18 cellular contexts compared by ENCODE assay signal in the genomic region with DNA sequence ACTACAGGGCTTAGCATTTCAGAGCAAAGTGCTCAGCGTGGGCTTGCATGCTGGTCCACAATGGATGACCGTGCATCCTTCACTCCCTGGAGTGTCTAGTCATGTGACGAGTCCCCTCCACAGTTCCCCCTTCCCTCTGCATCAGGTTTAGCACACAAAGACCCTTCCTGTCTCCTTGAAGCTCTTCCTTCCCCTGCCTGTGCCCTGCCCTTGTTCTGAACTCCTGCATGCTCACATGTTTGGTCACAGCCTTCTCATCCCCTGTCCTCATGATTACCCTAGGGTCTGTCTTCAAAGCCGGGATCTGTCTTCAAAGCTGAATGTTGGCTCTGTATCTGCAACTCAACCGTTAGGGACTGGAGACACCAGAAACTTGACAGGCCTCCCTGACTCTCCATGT.
DNase-seq lines count a peak whose midpoint lies in the region; ATAC-seq, FAIRE-seq and TF ChIP-seq lines count a peak whose summit lies in the region.
"Had no signal": no experiment of that assay in that cellular context is flagged by ENCODE, and none has a peak within 500 bp of the region (broad histone marks: within the 10 kb centered on the region; RNA-seq: fewer than 3 reads in every experiment).

No MANE protein-coding gene starts in this region.

- H4K20me1 ChIP-seq in PC-3 (ENCODE audit: low read length), result no peaks in the 10 kb centered on the region

- H3K14ac ChIP-seq in neuronal stem cell (ENCODE audit: low read length), result peak overlapping the region; percentile 95

- H3K9me3 ChIP-seq in PC-3 (ENCODE audit: low read length) (no peaks in the 10 kb centered on the region), neuronal stem cell (replicated peaks in 1 of 2; ENCODE audit: control insufficient read depth in 2 of 2, insufficient read depth in 1 of 2, low read depth in 1 of 2, low read length in 2 of 2) (no peaks in the 10 kb centered on the region), right lobe of liver (no peaks in the 10 kb centered on the region)
- H3K9me3 ChIP-seq: BE2C, Caco-2, HAP-1 had no signal

- CTCF ChIA-PET in PC-3 (lab: Charles Lee), result no interaction called here

- H3K4me2 ChIP-seq in PC-3 (ENCODE audit: low read length) (no peak overlapping the region), neuronal stem cell (ENCODE audit: insufficient read depth, low read length, poor library complexity, severe bottlenecking) (no peak overlapping the region)

- H3K36me3 ChIP-seq in PC-3 (ENCODE audit: low read depth, low read length), result no peaks in the 10 kb centered on the region
- peaks cover 0 to 10% of the 10 kb centered on the region in 2 donors for H3K36me3 ChIP-seq in neuronal stem cell (replicated peaks in 1 of 2; ENCODE audit: control insufficient read depth in 2 of 2, insufficient read depth in 2 of 2, low read length in 2 of 2)
- H3K36me3 ChIP-seq in right lobe of liver, result peaks cover 0 to 2% (median 0%) of the 10 kb centered on the region in 4 donors
- H3K36me3 ChIP-seq: BE2C, HAP-1 had no signal

- no peak overlapping the region for H2BK120ac ChIP-seq in neuronal stem cell (ENCODE audit: low read depth, low read length)

- H3K4me1 ChIP-seq in PC-3 (ENCODE audit: insufficient read depth, low read length), result peaks cover 12% of the 10 kb centered on the region
- H3K4me1 ChIP-seq in neuronal stem cell (ENCODE audit: control insufficient read depth in 2 of 2, insufficient read depth in 1 of 2, low read depth in 1 of 2, low read length in 2 of 2), result peaks cover 0 to 9% of the 10 kb centered on the region in 2 donors
- no peaks in the 10 kb centered on the region for H3K4me1 ChIP-seq in right lobe of liver
- H3K4me1 ChIP-seq: BE2C, HAP-1 had no signal

- H2AK5ac ChIP-seq in neuronal stem cell (ENCODE audit: low read depth, low read length), result peak overlapping the region; percentile 94

- peak overlapping the region; percentile 94 for H3K18ac ChIP-seq in neuronal stem cell (ENCODE audit: low read length)

- no peaks in the 10 kb centered on the region for H3K79me1 ChIP-seq in neuronal stem cell (ENCODE audit: low read depth, low read length)

- H2BK5ac ChIP-seq in neuronal stem cell (ENCODE audit: low read length), result peak overlapping the region; percentile 70

- BruUV-seq in PC-3 (replicated peaks; lab: Mats Ljungman, UMichigan), result no TSS peak

- peak overlapping the region; percentile 69 for H2BK15ac ChIP-seq in neuronal stem cell (ENCODE audit: low read length)

- no peak for DNase-seq in HTR-8/SVneo (ENCODE audit: insufficient read length, low spot score)
- no peak for DNase-seq in PC-3
- DNase-seq in foreskin melanocyte, result peak; percentile 96
- DNase-seq in neuronal stem cell (ENCODE audit: low spot score), result no peak
- no peak for DNase-seq in right lobe of liver
- DNase-seq in erythroblast (lab: John Stamatoyannopoulos, UW), result no peak
- no peak for DNase-seq in CD1c-positive myeloid dendritic cell (ENCODE audit: extremely low spot score)
- DNase-seq: ACHN; BE2C; CD4-positive, alpha-beta T cell; GDM1 had no signal

- POLR2A ChIA-PET in PC-3 (lab: Charles Lee; ENCODE audit: unreplicated experiment), result no interaction called here

- H3F3A ChIP-seq in PC-3 (ENCODE audit: low read length, unreplicated experiment), result no peaks in the 10 kb centered on the region

- H3K27ac ChIP-seq in PC-3 (ENCODE audit: low read length) (no peak overlapping the region), neuronal stem cell (replicated peaks; ENCODE audit: low read length) (no peak overlapping the region), right lobe of liver (no peak overlapping the region)
- H3K27ac ChIP-seq: GM23248 had no signal

- H4K8ac ChIP-seq in neuronal stem cell (ENCODE audit: low read depth, low read length), result no peak overlapping the region

- ATAC-seq in PC-3 (0 out of 2 replicates have a peak, but pooled peaks have one; percentile 21), right lobe of liver (no peak)

- TF ChIP-seq CTCF in PC-3 (conservative IDR thresholded peaks at IDR 0.05; ENCODE audit: low read depth, low read length) (no peak), right lobe of liver (IDR thresholded peaks at IDR 0.05) (no peak)

- H3K9me2 ChIP-seq in PC-3 (replicated peaks; ENCODE audit: low read length), result no peaks in the 10 kb centered on the region

- no peak overlapping the region for H3K4me3 ChIP-seq in PC-3 (ENCODE audit: low read length)
- no peak overlapping the region for H3K4me3 ChIP-seq in neuronal stem cell (ENCODE audit: low read length in 2 of 2)
- no peak overlapping the region for H3K4me3 ChIP-seq in right lobe of liver
- H3K4me3 ChIP-seq: GM23248, HAP-1 had no signal

- TF ChIP-seq POLR2A in right lobe of liver (IDR thresholded peaks at IDR 0.05) (no peak), erythroblast (IDR thresholded peaks at IDR 0.05; ENCODE audit: low read length) (no peak)

- H3K9ac ChIP-seq in PC-3 (ENCODE audit: low read length) (no peak overlapping the region), neuronal stem cell (ENCODE audit: low read depth, low read length, poor library complexity) (no peak overlapping the region)
- H3K9ac ChIP-seq: GM23248 had no signal

- H3K27me3 ChIP-seq in PC-3 (ENCODE audit: low read length), result no peaks in the 10 kb centered on the region
- no peaks in the 10 kb centered on the region for H3K27me3 ChIP-seq in neuronal stem cell (ENCODE audit: control insufficient read depth in 3 of 3, insufficient read depth in 3 of 3, low read depth in 1 of 3, low read length in 3 of 3)
- no peaks in the 10 kb centered on the region for H3K27me3 ChIP-seq in right lobe of liver
- H3K27me3 ChIP-seq: BE2C had no signal

- no peak overlapping the region for H3K23ac ChIP-seq in neuronal stem cell (ENCODE audit: low read depth, low read length, poor library complexity)

- H2AFZ ChIP-seq in PC-3 (ENCODE audit: low read length) (no peak overlapping the region), neuronal stem cell (ENCODE audit: low read length) (peak overlapping the region; percentile 19)
- H2AFZ ChIP-seq: GM23248 had no signal

- peak overlapping the region; percentile 31 for H4K91ac ChIP-seq in neuronal stem cell (ENCODE audit: low read depth, low read length, poor library complexity)

- peak overlapping the region; percentile 87 for H2BK12ac ChIP-seq in neuronal stem cell (ENCODE audit: low read length)

- intact Hi-C loops in PC-3 (cut with micrococcal nuclease), result loop anchor here (5.0 to 10.0 kb wide), 3 partner anchors 230 to 988 kb away; no protein-coding TSS in a partner anchor
- intact Hi-C loops in right lobe of liver (cut with DNase I), result no loop called here

- H3K4ac ChIP-seq in neuronal stem cell (ENCODE audit: low read length), result peak overlapping the region; percentile 70

- no peaks in the 10 kb centered on the region for H3K79me2 ChIP-seq in PC-3 (ENCODE audit: low read length)

- FAIRE-seq in HTR-8/SVneo (lab: Jason Lieb, UNC), result peak; percentile 60
- FAIRE-seq: A204.1, D721Med, GM12892, GM18507 had no signal

- no CpG with 5 or more reads among the region's 5 CpGs for WGBS in neuronal stem cell (ENCODE audit: extremely low coverage in 2 of 2, insufficient read length in 2 of 2, insufficient replicate concordance in 1 of 2), 2 donors
- 76% methylated on average over 3 of the region's 5 CpGs for WGBS in right lobe of liver (ENCODE audit: insufficient coverage, low coverage, low lambda C conversion rate, missing lambda C conversion rate)
